7 cellular contexts compared by ENCODE assay signal in the genomic region with DNA sequence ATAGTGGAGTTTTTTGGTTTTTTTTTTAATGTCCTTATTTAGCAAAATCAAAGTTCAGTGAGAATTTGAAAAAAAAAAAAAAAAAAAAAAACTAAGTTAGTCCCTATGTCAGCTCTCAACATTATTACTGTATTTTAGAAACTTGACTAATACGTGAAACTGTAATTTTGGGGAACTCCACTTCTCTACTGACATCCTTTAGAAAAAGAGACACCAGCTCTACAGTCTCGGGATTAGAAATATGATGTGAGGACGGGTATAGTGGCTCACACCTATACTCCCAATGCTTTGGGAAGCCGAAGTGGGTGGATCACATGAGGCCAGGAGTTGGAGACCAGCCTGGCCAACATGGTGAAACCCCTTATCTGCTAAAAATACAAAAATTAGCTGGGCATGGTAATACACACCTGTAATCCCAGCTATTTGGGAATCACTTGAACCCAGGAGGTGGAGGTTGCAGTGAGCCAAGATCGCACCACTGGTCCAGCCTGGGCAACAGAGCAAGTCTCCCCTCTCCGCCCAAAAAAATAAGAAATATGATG. TPM values are rescaled to one million over a fixed set of nuclear protein-coding genes. Genes with fewer than 3 reads are reported as not detected.
A peak's percentile ranks its signal among the peaks of the same experiment; 100 is the strongest.
DNase-seq lines count a peak whose midpoint lies in the region; ATAC-seq and TF ChIP-seq lines count a peak whose summit lies in the region.
"Not testable (repeated sequence)": the region's sequence is repeated elsewhere in the genome, so short reads cannot be mapped to it uniquely, and the experiment has no call there.

No MANE protein-coding gene starts in this region.

- not testable (repeated sequence) for TF ChIP-seq POLR2A in spleen (IDR thresholded peaks at IDR 0.05)

- not testable (repeated sequence) for H4K20me1 ChIP-seq in SU-DHL-6 (ENCODE audit: low read depth, low read length)

- H3K4me1 Mint-ChIP-seq in activated T-cell treated with anti-CD3 and anti-CD28 coated beads, Interleukin-2, amount 50 U/mL, for 4 hours (ENCODE audit: low read depth), result peaks cover 79% of the 10 kb centered on the region
- H3K4me1 Mint-ChIP-seq in chondrocyte (ENCODE audit: low read depth), result peaks cover 76% of the 10 kb centered on the region

- peak; percentile 44 to 63 for ATAC-seq in activated T-cell treated with anti-CD3 and anti-CD28 coated beads, Interleukin-2, amount 50 U/mL, for 4 hours
- ATAC-seq in lower lobe of right lung, result not testable (repeated sequence)

- H3K27ac Mint-ChIP-seq in chondrocyte (ENCODE audit: unreplicated experiment), result peak overlapping the region; percentile 41

- peaks cover 70% of the 10 kb centered on the region for H3K4me1 ChIP-seq in HUES48 (ENCODE audit: control insufficient read depth, insufficient read depth, low read length)
- peaks cover 67% of the 10 kb centered on the region for H3K4me1 ChIP-seq in lower lobe of right lung
- H3K4me1 ChIP-seq in spleen, result peaks cover 60 to 98% (median 88%) of the 10 kb centered on the region in 6 donors

- H3K27me3 Mint-ChIP-seq in activated T-cell treated with anti-CD3 and anti-CD28 coated beads, Interleukin-2, amount 50 U/mL, for 4 hours (ENCODE audit: low read depth); chondrocyte (ENCODE audit: low read depth): not testable (repeated sequence)

- not testable (repeated sequence) for TF ChIP-seq CTCF in GM06990 (IDR thresholded peaks at IDR 0.05; ENCODE audit: insufficient read depth, low read length, poor library complexity, severe bottlenecking); SU-DHL-6 (IDR thresholded peaks at IDR 0.05; ENCODE audit: insufficient read depth, low read length, poor library complexity, severe bottlenecking); chondrocyte (IDR thresholded peaks at IDR 0.05); lower lobe of right lung (IDR thresholded peaks at IDR 0.05); spleen (IDR thresholded peaks at IDR 0.05 in 8 of 11, conservative IDR thresholded peaks at IDR 0.05 in 3 of 11)

- DNase-seq in GM06990 (ENCODE audit: extremely low read depth, insufficient read length); activated T-cell treated with anti-CD3 and anti-CD28 coated beads, Interleukin-2, amount 50 U/mL, for 4 hours; chondrocyte (ENCODE audit: low spot score); lower lobe of right lung; spleen: not testable (repeated sequence)

- H3K4me3 Mint-ChIP-seq in activated T-cell treated with anti-CD3 and anti-CD28 coated beads, Interleukin-2, amount 50 U/mL, for 4 hours, result peak overlapping the region; percentile 78
- not testable (repeated sequence) for H3K4me3 Mint-ChIP-seq in chondrocyte (ENCODE audit: unreplicated experiment)

- H3K36me3 ChIP-seq in GM06990 (ENCODE audit: control insufficient read depth, insufficient read depth, low read length) (peaks cover 12% of the 10 kb centered on the region), HUES48 (ENCODE audit: control insufficient read depth, insufficient read depth, low read length) (peaks cover 29% of the 10 kb centered on the region), lower lobe of right lung (peaks cover 21% of the 10 kb centered on the region), spleen (peaks cover 0 to 29% (median 20%) of the 10 kb centered on the region in 6 donors)
- not testable (repeated sequence) for H3K36me3 ChIP-seq in SU-DHL-6 (ENCODE audit: low read length)

- intact Hi-C loops in lower lobe of right lung (cut with DNase I); spleen (cut with DNase I; ENCODE audit: low total_unique reads): not testable (repeated sequence)

- not testable (repeated sequence) for H3K9me2 ChIP-seq in SU-DHL-6 (replicated peaks; ENCODE audit: insufficient read depth, low read length)

- not testable (repeated sequence) for H2AFZ ChIP-seq in SU-DHL-6 (ENCODE audit: low read depth, low read length, severe bottlenecking)

- not testable (repeated sequence) for H3K27me3 ChIP-seq in GM06990 (replicated peaks; ENCODE audit: control insufficient read depth, insufficient read depth, low read length); HUES48 (ENCODE audit: control insufficient read depth, insufficient read depth, low read length); SU-DHL-6 (ENCODE audit: low read length); lower lobe of right lung (ENCODE audit: low read depth); spleen (replicated peaks in 1 of 7)

- H3K79me2 ChIP-seq in SU-DHL-6 (ENCODE audit: insufficient read depth, low read length), result peaks cover 46% of the 10 kb centered on the region

- WGBS in spleen, 5 donors, result 56 to 69% (median 63%) methylated on average over 6 of the region's 6 CpGs

- not testable (repeated sequence) for H3F3A ChIP-seq in SU-DHL-6 (ENCODE audit: insufficient read depth)

- not testable (repeated sequence) for H3K9me3 ChIP-seq in HUES48 (ENCODE audit: control insufficient read depth, insufficient read depth, low read length); SU-DHL-6 (ENCODE audit: insufficient read depth, low read length); lower lobe of right lung; spleen

- H3K4me3 ChIP-seq in GM06990 (replicated peaks; ENCODE audit: low read depth, low read length) (peak overlapping the region; percentile 48), spleen (peak overlapping the region in 1 of 8 donors; percentile 45)
- not testable (repeated sequence) for H3K4me3 ChIP-seq in HUES48 (ENCODE audit: low read depth, low read length); SU-DHL-6 (ENCODE audit: insufficient read depth, low read length, poor library complexity, severe bottlenecking); lower lobe of right lung

- H3K27ac ChIP-seq in HUES48 (ENCODE audit: low read depth, low read length), result peak overlapping the region; percentile 76
- not testable (repeated sequence) for H3K27ac ChIP-seq in SU-DHL-6 (ENCODE audit: low read depth, low read length)
- H3K27ac ChIP-seq in lower lobe of right lung, result peak overlapping the region; percentile 41
- peak overlapping the region in 7 of 8 donors; percentile 70 to 100 (median 100) for H3K27ac ChIP-seq in spleen

- peaks cover 16% of the 10 kb centered on the region for H3K36me3 Mint-ChIP-seq in activated T-cell treated with anti-CD3 and anti-CD28 coated beads, Interleukin-2, amount 50 U/mL, for 4 hours (ENCODE audit: insufficient read depth)
- H3K36me3 Mint-ChIP-seq in chondrocyte (ENCODE audit: low read depth), result not testable (repeated sequence)

- H3K9me3 Mint-ChIP-seq in activated T-cell treated with anti-CD3 and anti-CD28 coated beads, Interleukin-2, amount 50 U/mL, for 4 hours; chondrocyte (ENCODE audit: low read depth): not testable (repeated sequence)

- not testable (repeated sequence) for H3K9ac ChIP-seq in HUES48 (ENCODE audit: low read depth, low read length); SU-DHL-6 (ENCODE audit: low read length)

- H3K4me2 ChIP-seq in SU-DHL-6 (ENCODE audit: low read depth, low read length, poor library complexity, severe bottlenecking), result peak overlapping the region; percentile 58

RNA-seq across cellular contexts. Expression of a gene that starts 8.5 kb away (rescaled TPM):
- total RNA-seq in activated T-cell treated with anti-CD3 and anti-CD28 coated beads, Interleukin-2, amount 50 U/mL, for 4 hours, result 10 to 100 TPM; 25.9 to 27.8 (median 26.4) TPM
- total RNA-seq in chondrocyte (26.9 to 28.7 TPM (median 27.0 TPM) in 3 replicates), lower lobe of right lung (44.8 TPM), spleen (10 to 100 TPM; 58.7 to 90.1 (median 87.5) TPM)
- 10 to 100 TPM; 15.1 to 20.4 (median 15.3) TPM for polyA plus RNA-seq in spleen
